3 cellular contexts compared by ENCODE assay signal in the genomic region with DNA sequence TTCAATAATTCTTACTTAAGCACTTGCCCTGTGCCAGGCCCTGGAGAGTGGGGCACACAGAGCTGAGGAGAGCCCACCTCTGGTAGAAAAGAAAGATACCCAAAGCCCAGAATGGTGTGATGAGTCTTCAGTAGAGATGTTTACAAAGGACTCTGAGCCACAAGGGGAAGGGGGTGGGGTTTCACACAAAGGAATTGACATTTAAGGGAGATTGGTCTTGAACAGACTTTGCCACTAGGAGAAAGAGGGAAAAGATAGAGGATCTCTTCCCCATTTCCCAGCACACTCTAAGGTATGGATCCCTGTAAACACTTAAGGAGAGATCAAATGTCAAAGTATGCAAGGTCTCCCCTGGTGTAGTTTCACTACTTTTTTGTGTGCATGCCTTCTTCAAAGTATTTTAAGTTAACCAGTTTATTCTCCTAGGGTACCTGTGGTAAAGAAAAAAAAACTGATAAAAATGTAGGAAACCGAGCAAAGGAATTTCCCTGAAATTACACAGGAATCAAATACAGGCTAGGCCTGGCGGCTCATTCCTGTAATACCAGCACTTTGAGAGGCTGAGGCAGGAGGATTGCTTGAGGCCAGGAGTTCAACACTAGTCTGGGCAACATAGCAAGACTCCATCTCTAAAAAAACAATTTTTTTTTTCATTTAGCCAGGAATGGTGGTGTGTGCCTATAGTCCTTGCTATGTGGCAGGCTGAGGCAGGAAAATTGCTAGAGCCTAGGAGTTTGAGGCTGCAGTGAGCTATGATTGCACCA.
TF ChIP-seq lines count a peak whose summit lies in the region.

No MANE protein-coding gene starts in this region.

TF ChIP-seq in GM23338, 12 proteins besides CTCF, POLR2A, EP300 and RAD21 (continues in another document):
- TF ChIP-seq ZNF331 (CRISPR knock-in tag; IDR thresholded peaks at IDR 0.05; ENCODE audit: low read depth), result no peak
- TF ChIP-seq, protein P1, sequence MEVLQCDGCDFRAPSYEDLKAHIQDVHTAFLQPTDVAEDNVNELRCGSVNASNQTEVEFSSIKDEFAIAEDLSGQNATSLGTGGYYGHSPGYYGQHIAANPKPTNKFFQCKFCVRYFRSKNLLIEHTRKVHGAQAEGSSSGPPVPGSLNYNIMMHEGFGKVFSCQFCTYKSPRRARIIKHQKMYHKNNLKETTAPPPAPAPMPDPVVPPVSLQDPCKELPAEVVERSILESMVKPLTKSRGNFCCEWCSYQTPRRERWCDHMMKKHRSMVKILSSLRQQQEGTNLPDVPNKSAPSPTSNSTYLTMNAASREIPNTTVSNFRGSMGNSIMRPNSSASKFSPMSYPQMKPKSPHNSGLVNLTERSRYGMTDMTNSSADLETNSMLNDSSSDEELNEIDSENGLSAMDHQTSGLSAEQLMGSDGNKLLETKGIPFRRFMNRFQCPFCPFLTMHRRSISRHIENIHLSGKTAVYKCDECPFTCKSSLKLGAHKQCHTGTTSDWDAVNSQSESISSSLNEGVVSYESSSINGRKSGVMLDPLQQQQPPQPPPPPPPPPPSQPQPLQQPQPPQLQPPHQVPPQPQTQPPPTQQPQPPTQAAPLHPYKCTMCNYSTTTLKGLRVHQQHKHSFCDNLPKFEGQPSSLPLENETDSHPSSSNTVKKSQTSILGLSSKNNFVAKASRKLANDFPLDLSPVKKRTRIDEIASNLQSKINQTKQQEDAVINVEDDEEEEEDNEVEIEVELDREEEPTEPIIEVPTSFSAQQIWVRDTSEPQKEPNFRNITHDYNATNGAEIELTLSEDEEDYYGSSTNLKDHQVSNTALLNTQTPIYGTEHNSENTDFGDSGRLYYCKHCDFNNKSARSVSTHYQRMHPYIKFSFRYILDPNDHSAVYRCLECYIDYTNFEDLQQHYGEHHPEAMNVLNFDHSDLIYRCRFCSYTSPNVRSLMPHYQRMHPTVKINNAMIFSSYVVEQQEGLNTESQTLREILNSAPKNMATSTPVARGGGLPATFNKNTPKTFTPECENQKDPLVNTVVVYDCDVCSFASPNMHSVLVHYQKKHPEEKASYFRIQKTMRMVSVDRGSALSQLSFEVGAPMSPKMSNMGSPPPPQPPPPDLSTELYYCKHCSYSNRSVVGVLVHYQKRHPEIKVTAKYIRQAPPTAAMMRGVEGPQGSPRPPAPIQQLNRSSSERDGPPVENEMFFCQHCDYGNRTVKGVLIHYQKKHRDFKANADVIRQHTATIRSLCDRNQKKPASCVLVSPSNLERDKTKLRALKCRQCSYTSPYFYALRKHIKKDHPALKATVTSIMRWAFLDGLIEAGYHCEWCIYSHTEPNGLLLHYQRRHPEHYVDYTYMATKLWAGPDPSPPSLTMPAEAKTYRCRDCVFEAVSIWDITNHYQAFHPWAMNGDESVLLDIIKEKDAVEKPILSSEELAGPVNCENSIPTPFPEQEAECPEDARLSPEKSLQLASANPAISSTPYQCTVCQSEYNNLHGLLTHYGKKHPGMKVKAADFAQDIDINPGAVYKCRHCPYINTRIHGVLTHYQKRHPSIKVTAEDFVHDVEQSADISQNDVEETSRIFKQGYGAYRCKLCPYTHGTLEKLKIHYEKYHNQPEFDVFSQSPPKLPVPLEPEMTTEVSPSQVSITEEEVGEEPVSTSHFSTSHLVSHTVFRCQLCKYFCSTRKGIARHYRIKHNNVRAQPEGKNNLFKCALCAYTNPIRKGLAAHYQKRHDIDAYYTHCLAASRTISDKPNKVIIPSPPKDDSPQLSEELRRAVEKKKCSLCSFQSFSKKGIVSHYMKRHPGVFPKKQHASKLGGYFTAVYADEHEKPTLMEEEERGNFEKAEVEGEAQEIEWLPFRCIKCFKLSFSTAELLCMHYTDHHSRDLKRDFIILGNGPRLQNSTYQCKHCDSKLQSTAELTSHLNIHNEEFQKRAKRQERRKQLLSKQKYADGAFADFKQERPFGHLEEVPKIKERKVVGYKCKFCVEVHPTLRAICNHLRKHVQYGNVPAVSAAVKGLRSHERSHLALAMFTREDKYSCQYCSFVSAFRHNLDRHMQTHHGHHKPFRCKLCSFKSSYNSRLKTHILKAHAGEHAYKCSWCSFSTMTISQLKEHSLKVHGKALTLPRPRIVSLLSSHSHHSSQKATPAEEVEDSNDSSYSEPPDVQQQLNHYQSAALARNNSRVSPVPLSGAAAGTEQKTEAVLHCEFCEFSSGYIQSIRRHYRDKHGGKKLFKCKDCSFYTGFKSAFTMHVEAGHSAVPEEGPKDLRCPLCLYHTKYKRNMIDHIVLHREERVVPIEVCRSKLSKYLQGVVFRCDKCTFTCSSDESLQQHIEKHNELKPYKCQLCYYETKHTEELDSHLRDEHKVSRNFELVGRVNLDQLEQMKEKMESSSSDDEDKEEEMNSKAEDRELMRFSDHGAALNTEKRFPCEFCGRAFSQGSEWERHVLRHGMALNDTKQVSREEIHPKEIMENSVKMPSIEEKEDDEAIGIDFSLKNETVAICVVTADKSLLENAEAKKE (CRISPR knock-in tag; IDR thresholded peaks at IDR 0.05), result no peak

TF ChIP-seq in IMR-90, 13 proteins besides CTCF, POLR2A, EP300 and RAD21:
- TF ChIP-seq BHLHE40 (IDR thresholded peaks at IDR 0.05; ENCODE audit: low read depth, low read length), result no peak
- TF ChIP-seq, protein P2, sequence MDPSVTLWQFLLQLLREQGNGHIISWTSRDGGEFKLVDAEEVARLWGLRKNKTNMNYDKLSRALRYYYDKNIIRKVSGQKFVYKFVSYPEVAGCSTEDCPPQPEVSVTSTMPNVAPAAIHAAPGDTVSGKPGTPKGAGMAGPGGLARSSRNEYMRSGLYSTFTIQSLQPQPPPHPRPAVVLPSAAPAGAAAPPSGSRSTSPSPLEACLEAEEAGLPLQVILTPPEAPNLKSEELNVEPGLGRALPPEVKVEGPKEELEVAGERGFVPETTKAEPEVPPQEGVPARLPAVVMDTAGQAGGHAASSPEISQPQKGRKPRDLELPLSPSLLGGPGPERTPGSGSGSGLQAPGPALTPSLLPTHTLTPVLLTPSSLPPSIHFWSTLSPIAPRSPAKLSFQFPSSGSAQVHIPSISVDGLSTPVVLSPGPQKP (IDR thresholded peaks at IDR 0.05; ENCODE audit: borderline replicate concordance, low read depth, low read length), result no peak
- no peak for TF ChIP-seq MAZ (IDR thresholded peaks at IDR 0.05; ENCODE audit: borderline replicate concordance, low read depth, low read length)
- no peak for TF ChIP-seq RCOR1 (IDR thresholded peaks at IDR 0.05; ENCODE audit: insufficient replicate concordance, low read length)
- no peak for TF ChIP-seq SMC3 (IDR thresholded peaks at IDR 0.05; ENCODE audit: low read depth, low read length)
- TF ChIP-seq RFX5 (IDR thresholded peaks at IDR 0.05; ENCODE audit: low read depth, low read length), result no peak
- TF ChIP-seq MXI1 (IDR thresholded peaks at IDR 0.05; ENCODE audit: borderline replicate concordance, low read depth, low read length), result no peak
- TF ChIP-seq CHD1 (IDR thresholded peaks at IDR 0.05; ENCODE audit: low read depth, low read length), result no peak
- TF ChIP-seq CEBPB (IDR thresholded peaks at IDR 0.05; ENCODE audit: low read depth, low read length), result no peak
- TF ChIP-seq MAFK (IDR thresholded peaks at IDR 0.05; ENCODE audit: low read depth, low read length), result no peak
- TF ChIP-seq, protein P3, sequence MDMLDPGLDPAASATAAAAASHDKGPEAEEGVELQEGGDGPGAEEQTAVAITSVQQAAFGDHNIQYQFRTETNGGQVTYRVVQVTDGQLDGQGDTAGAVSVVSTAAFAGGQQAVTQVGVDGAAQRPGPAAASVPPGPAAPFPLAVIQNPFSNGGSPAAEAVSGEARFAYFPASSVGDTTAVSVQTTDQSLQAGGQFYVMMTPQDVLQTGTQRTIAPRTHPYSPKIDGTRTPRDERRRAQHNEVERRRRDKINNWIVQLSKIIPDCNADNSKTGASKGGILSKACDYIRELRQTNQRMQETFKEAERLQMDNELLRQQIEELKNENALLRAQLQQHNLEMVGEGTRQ (IDR thresholded peaks at IDR 0.05; ENCODE audit: low read depth, low read length), result no peak
- TF ChIP-seq NFE2L2 (IDR thresholded peaks at IDR 0.05; ENCODE audit: low read depth, low read length), result no peak
- no peak for TF ChIP-seq FOS (IDR thresholded peaks at IDR 0.05; ENCODE audit: low read depth, low read length)

TF ChIP-seq in H1, 55 proteins besides CTCF, POLR2A, EP300 and RAD21:
- TF ChIP-seq CEBPB (IDR thresholded peaks at IDR 0.05; ENCODE audit: low read depth, low read length), result no peak
- TF ChIP-seq POU5F1 (IDR thresholded peaks at IDR 0.05; ENCODE audit: low read depth, low read length), result no peak
- TF ChIP-seq SP1 (IDR thresholded peaks at IDR 0.05; ENCODE audit: low read depth, low read length), result no peak
- TF ChIP-seq BCL11A (IDR thresholded peaks at IDR 0.05; ENCODE audit: low read depth in 2 of 2, low read length in 2 of 2), result no peak
- TF ChIP-seq GABPA (IDR thresholded peaks at IDR 0.05; ENCODE audit: borderline replicate concordance, insufficient read depth, low read length), result no peak
- TF ChIP-seq SIN3A (conservative IDR thresholded peaks at IDR 0.05 in 1 of 2, IDR thresholded peaks at IDR 0.05 in 1 of 2; ENCODE audit: low read depth in 1 of 2, low read length in 2 of 2), result no peak
- TF ChIP-seq SP2 (IDR thresholded peaks at IDR 0.05; ENCODE audit: low read length), result no peak
- TF ChIP-seq KDM4A (IDR thresholded peaks at IDR 0.05; ENCODE audit: low read depth, low read length, severe bottlenecking), result no peak
- TF ChIP-seq CHD1 (IDR thresholded peaks at IDR 0.05; ENCODE audit: low read depth, low read length), result no peak
- TF ChIP-seq EGR1 (IDR thresholded peaks at IDR 0.05; ENCODE audit: borderline replicate concordance, low read depth, low read length), result no peak
- TF ChIP-seq RNF2 (IDR thresholded peaks at IDR 0.05; ENCODE audit: borderline replicate concordance, low read depth, low read length, missing control alignments, poor library complexity, severe bottlenecking), result no peak
- TF ChIP-seq KDM5A (IDR thresholded peaks at IDR 0.05; ENCODE audit: low read length), result no peak
- TF ChIP-seq TAF1 (IDR thresholded peaks at IDR 0.05; ENCODE audit: low read depth, low read length), result no peak
- no peak for TF ChIP-seq SAP30 (IDR thresholded peaks at IDR 0.05; ENCODE audit: insufficient read depth, insufficient replicate concordance, low read length)
- TF ChIP-seq MAFK (IDR thresholded peaks at IDR 0.05; ENCODE audit: low read depth, low read length), result no peak
- no peak for TF ChIP-seq BRCA1 (IDR thresholded peaks at IDR 0.05; ENCODE audit: low read depth, low read length)
- no peak for TF ChIP-seq CREB1 (IDR thresholded peaks at IDR 0.05)
TF ChIP-seq in H1: peak in this region for 0.
